In the genomic region with DNA sequence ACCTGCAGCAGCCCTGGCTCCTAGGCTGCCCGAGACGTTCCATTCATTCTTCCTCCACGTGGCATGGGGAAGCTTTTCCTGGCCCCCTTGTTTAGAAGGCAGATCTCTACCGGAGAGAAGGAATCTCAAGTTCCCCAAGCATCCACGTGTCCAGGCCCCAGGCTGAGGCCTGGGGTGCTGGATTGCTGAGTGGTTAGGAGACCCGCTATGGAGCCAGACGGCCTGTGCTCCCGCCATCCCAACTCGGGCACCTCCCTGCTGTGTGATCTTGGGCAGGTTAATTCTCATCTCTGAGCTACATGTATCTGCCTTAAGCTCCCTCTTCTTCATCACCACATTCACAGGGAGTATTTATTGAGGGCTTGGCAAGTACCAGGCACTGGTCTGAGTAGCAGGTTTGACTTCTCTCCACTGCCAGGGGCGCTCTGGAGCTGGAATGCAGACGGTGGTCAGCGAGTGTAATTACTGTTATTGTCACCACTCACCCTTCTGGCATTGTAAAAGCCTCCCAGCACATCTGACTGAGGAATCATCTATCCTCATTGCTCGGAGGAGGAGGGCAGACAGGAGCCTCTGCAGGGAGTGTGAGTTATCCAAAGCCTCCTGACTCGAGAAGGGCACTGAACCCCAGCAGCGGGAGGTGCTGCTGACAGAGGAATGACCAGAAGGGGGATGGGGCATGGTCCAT, we compare ENCODE assay signal across 9 cellular contexts. TPM values are rescaled to one million over a fixed set of nuclear protein-coding genes. Genes with fewer than 3 reads are reported as not detected.
DNase-seq lines count a peak whose midpoint lies in the region; ATAC-seq and TF ChIP-seq lines count a peak whose summit lies in the region.
"Had no signal": no experiment of that assay in that cellular context is flagged by ENCODE, and none has a peak within 500 bp of the region (broad histone marks: within the 10 kb centered on the region; RNA-seq: fewer than 3 reads in every experiment).

No MANE protein-coding gene starts in this region.

- TF ChIP-seq POLR2A in esophagus muscularis mucosa (IDR thresholded peaks at IDR 0.05; ENCODE audit: low read depth) = no peak

- H3K27me3 ChIP-seq in esophagus muscularis mucosa (peaks cover 0 to 32% (median 0%) of the 10 kb centered on the region in 4 donors), tibial artery (peaks cover 0 to 61% of the 10 kb centered on the region in 2 donors)

- WGBS in esophagus muscularis mucosa = 61% methylated on average over 13 of the region's 15 CpGs

- H3K4me1 ChIP-seq in esophagus muscularis mucosa (peaks cover 26 to 46% (median 41%) of the 10 kb centered on the region in 4 donors), tibial artery (peaks cover 0 to 25% (median 11%) of the 10 kb centered on the region in 4 donors)

- no peaks in the 10 kb centered on the region for H3K36me3 ChIP-seq in esophagus muscularis mucosa
- no peaks in the 10 kb centered on the region for H3K36me3 ChIP-seq in tibial artery

- ATAC-seq in HG03097 (IDR thresholded peaks at IDR 0.05; ENCODE audit: low FRiP score, unreplicated experiment) (no peak), GM21423 (IDR thresholded peaks at IDR 0.05; ENCODE audit: unreplicated experiment) (no peak), GM19455 (IDR thresholded peaks at IDR 0.05; ENCODE audit: unreplicated experiment) (no peak)

- H3K4me3 ChIP-seq in esophagus muscularis mucosa (no peak overlapping the region), tibial artery (no peak overlapping the region)

- DNase-seq in Daoy (ENCODE audit: low read depth) = peak; percentile 92
- peak; percentile 71 for DNase-seq in RKO (ENCODE audit: low spot score)
- no peak for DNase-seq in esophagus muscularis mucosa (ENCODE audit: extremely low spot score)
- DNase-seq in occipital lobe (lab: John Stamatoyannopoulos, UW) = peak; percentile 53
- no peak for DNase-seq in tibial artery
- DNase-seq: activated naive CD4-positive, alpha-beta T cell treated with anti-CD3 and anti-CD28 coated beads, Interleukin-2, amount 10 ng/mL, durations not matched to agents 7 days and 5 days had no signal

- intact Hi-C loops in esophagus muscularis mucosa (cut with DNase I) = no loop called here
- intact Hi-C loops in tibial artery (cut with DNase I; ENCODE audit: low total_unique reads) = no loop called here

- no peaks in the 10 kb centered on the region for H3K9me3 ChIP-seq in esophagus muscularis mucosa
- no peaks in the 10 kb centered on the region for H3K9me3 ChIP-seq in tibial artery

- TF ChIP-seq CTCF in esophagus muscularis mucosa (IDR thresholded peaks at IDR 0.05) (no peak), tibial artery (IDR thresholded peaks at IDR 0.05) (no peak)

- TF ChIP-seq EP300 in esophagus muscularis mucosa (IDR thresholded peaks at IDR 0.05) = no peak

- H3K27ac ChIP-seq in esophagus muscularis mucosa (replicated peaks in 1 of 4) (peak overlapping the region; percentile 53 to 69 (median 64)), tibial artery (no peak overlapping the region)

RNA-seq across cellular contexts. Expression of gene ADGRG1, which starts 1.1 kb away (rescaled TPM):
- 4.9 and 6.6 TPM in 2 replicates for total RNA-seq in Daoy (2014; rRNA removed; shearing (Covaris generic))
- 10 to 100 TPM; 17.4 to 21.4 (median 19.1) TPM for total RNA-seq in esophagus muscularis mucosa
- total RNA-seq in occipital lobe = 31.4 TPM

RNA-seq across cellular contexts. Expression of gene ADGRG3, which starts 40.8 kb away (rescaled TPM):
- total RNA-seq in Daoy (2014; rRNA removed; shearing (Covaris generic)) = not detected in 2 replicates
- total RNA-seq in esophagus muscularis mucosa (1 to 10 TPM; 2.0 to 9.6 (median 3.7) TPM), occipital lobe (0.16 TPM)

Comparison
In these comparisons a context has a peak if more than half of its experiments do, and no peak if none do; other contexts are left out.
1. DNase-seq: peak in Daoy (single experiment), RKO (single experiment) and occipital lobe (single experiment); none in esophagus muscularis mucosa (single experiment) and tibial artery (0 of 2).
2. H3K27ac ChIP-seq: peak in esophagus muscularis mucosa (4 of 4); none in tibial artery (0 of 2).